In genomic region chr22:46813816-46814597, GRCh38 we compare ENCODE assay signal across 14 cellular contexts. TPM values are rescaled to one million over a fixed set of nuclear protein-coding genes. Genes with fewer than 3 reads are reported as not detected.
DNase-seq lines count a peak whose midpoint lies in the region; ATAC-seq, FAIRE-seq and TF ChIP-seq lines count a peak whose summit lies in the region.
"Had no signal": no experiment of that assay in that cellular context is flagged by ENCODE, and none has a peak within 500 bp of the region (broad histone marks: within the 10 kb centered on the region; RNA-seq: fewer than 3 reads in every experiment).

No MANE protein-coding gene starts in this region.

- no peak for TF ChIP-seq CTCF in endothelial cell of umbilical vein (IDR thresholded peaks at IDR 0.05; ENCODE audit: extremely low read depth in 1 of 2, insufficient read depth in 1 of 2, low read depth in 1 of 2, low read length in 2 of 2)
- TF ChIP-seq CTCF in mammary epithelial cell (conservative IDR thresholded peaks at IDR 0.05 in 1 of 2, IDR thresholded peaks at IDR 0.05 in 1 of 2; ENCODE audit: extremely low read depth in 1 of 2, insufficient read depth in 1 of 2, low read depth in 1 of 2, low read length in 2 of 2): no peak
- no peak for TF ChIP-seq CTCF in gastrocnemius medialis (IDR thresholded peaks at IDR 0.05 in 4 of 5, conservative IDR thresholded peaks at IDR 0.05 in 1 of 5)

- no peak for FAIRE-seq in endothelial cell of umbilical vein (lab: Jason Lieb, UNC)

- DNase-seq in ACHN: peak; percentile 71
- peak; percentile 54 for DNase-seq in MG63
- DNase-seq in endothelial cell of umbilical vein (ENCODE audit: low read depth, low spot score): peak; percentile 54
- DNase-seq in mesendoderm: peak; percentile 69
- DNase-seq in mammary epithelial cell: no peak
- DNase-seq in NCI-H2171 (lab: John Stamatoyannopoulos, UW): no peak
- no peak for DNase-seq in gastrocnemius medialis
- DNase-seq in SKM-1 treated with dmso at 0.1 percent for 144 hours (lab: John Stamatoyannopoulos, UW; ENCODE audit: unreplicated experiment): no peak
- DNase-seq: activated CD4-positive, alpha-beta T cell treated with anti-CD3 and anti-CD28 coated beads, Interleukin-2, amount 50 U/mL, for 4 hours; activated gamma-delta T cell; left ventricle myocardium superior; NCI-H1048; NCI-H446 had no signal

- H3K79me1 ChIP-seq in mesendoderm (ENCODE audit: low read length): peaks cover 5% of the 10 kb centered on the region

- H3K56ac ChIP-seq in mesendoderm (ENCODE audit: low read length): no peak overlapping the region

- H3K9me3 ChIP-seq in MG63: 0 out of 2 replicates have a peak, but pooled peaks cover 2% of the 10 kb centered on the region
- H3K9me3 ChIP-seq in endothelial cell of umbilical vein (replicated peaks; ENCODE audit: control insufficient read depth, insufficient read depth, low read length): no peaks in the 10 kb centered on the region
- no peaks in the 10 kb centered on the region for H3K9me3 ChIP-seq in mammary epithelial cell (replicated peaks; ENCODE audit: insufficient read depth, low read length)
- H3K9me3 ChIP-seq in gastrocnemius medialis: no peaks in the 10 kb centered on the region
- H3K9me3 ChIP-seq: vagina had no signal

- POLR2A ChIA-PET in endothelial cell of umbilical vein (lab: Charles Lee): no interaction called here

- TF ChIP-seq POLR2A in endothelial cell of umbilical vein (IDR thresholded peaks at IDR 0.05; ENCODE audit: low read depth, low read length) (no peak), gastrocnemius medialis (IDR thresholded peaks at IDR 0.05) (no peak)

- H2AK5ac ChIP-seq in mesendoderm (ENCODE audit: low read length): no peak overlapping the region

- BruUV-seq in endothelial cell of umbilical vein (replicated peaks; lab: Mats Ljungman, UMichigan) (no TSS peak), mammary epithelial cell (replicated peaks; lab: Mats Ljungman, UMichigan) (no TSS peak)

- H3K4me1 ChIP-seq in endothelial cell of umbilical vein (ENCODE audit: control insufficient read depth, extremely low read depth, insufficient read depth, low read length): peaks cover 24% of the 10 kb centered on the region
- H3K4me1 ChIP-seq in mesendoderm (ENCODE audit: control insufficient read depth, low read depth, low read length): peaks cover 4% of the 10 kb centered on the region
- H3K4me1 ChIP-seq in mammary epithelial cell (ENCODE audit: insufficient read depth, low read length): peaks cover 12% of the 10 kb centered on the region
- no peaks in the 10 kb centered on the region for H3K4me1 ChIP-seq in gastrocnemius medialis

- no peak overlapping the region for H2BK5ac ChIP-seq in mesendoderm (ENCODE audit: low read length)

- H3K27me3 ChIP-seq in MG63 (no peaks in the 10 kb centered on the region), endothelial cell of umbilical vein (ENCODE audit: control insufficient read depth in 2 of 2, insufficient read depth in 2 of 2, low read length in 2 of 2) (no peaks in the 10 kb centered on the region), mesendoderm (ENCODE audit: insufficient read depth, low read length, poor library complexity) (no peaks in the 10 kb centered on the region), mammary epithelial cell (ENCODE audit: insufficient read depth, low read length) (no peaks in the 10 kb centered on the region), gastrocnemius medialis (no peaks in the 10 kb centered on the region)
- H3K27me3 ChIP-seq: vagina had no signal

- H2AFZ ChIP-seq in endothelial cell of umbilical vein (ENCODE audit: low read depth, low read length) (no peak overlapping the region), mammary epithelial cell (ENCODE audit: low read depth, low read length) (no peak overlapping the region)

- H3K9ac ChIP-seq in endothelial cell of umbilical vein (replicated peaks; ENCODE audit: extremely low read depth, insufficient read depth, low read length) (no peak overlapping the region), mesendoderm (ENCODE audit: low read length) (no peak overlapping the region), mammary epithelial cell (ENCODE audit: insufficient read depth, low read length) (no peak overlapping the region)

- H4K8ac ChIP-seq in mesendoderm (ENCODE audit: low read depth, low read length): no peak overlapping the region

- H4K5ac ChIP-seq in mesendoderm (ENCODE audit: low read length): no peak overlapping the region

- dilution Hi-C loops in endothelial cell of umbilical vein (cut with MboI; ENCODE audit: extremely low pct_ligation_motif_present, low sequenced_read_pairs) (no loop called here), mammary epithelial cell (cut with HindIII; ENCODE audit: low sequenced_read_pairs) (no loop called here)

- intact Hi-C loops in endothelial cell of umbilical vein (cut with micrococcal nuclease): no loop called here
- intact Hi-C loops in mammary epithelial cell (cut with micrococcal nuclease): loop anchor here (5.0 kb wide), 1 partner anchor 1678 kb away; no protein-coding TSS in a partner anchor
- intact Hi-C loops in gastrocnemius medialis (cut with DNase I; ENCODE audit: low total_unique reads): no loop called here

- H3K4me3 ChIP-seq in MG63 (no peak overlapping the region), endothelial cell of umbilical vein (replicated peaks in 1 of 3; ENCODE audit: insufficient read depth in 1 of 3, low read depth in 1 of 3, low read length in 3 of 3) (no peak overlapping the region), mesendoderm (ENCODE audit: low read length) (no peak overlapping the region), mammary epithelial cell (replicated peaks in 1 of 3; ENCODE audit: insufficient read depth in 1 of 3, low read depth in 2 of 3, low read length in 3 of 3) (no peak overlapping the region), gastrocnemius medialis (no peak overlapping the region)
- H3K4me3 ChIP-seq: vagina had no signal

- no peak overlapping the region for H3K4ac ChIP-seq in mesendoderm (ENCODE audit: low read depth, low read length)

- H3K23ac ChIP-seq in mesendoderm (ENCODE audit: low read length): no peak overlapping the region

- WGBS in mesendoderm (ENCODE audit: extremely low coverage, insufficient coverage, low lambda C conversion rate): no CpG with 5 or more reads among the region's 9 CpGs
- WGBS in mammary epithelial cell (ENCODE audit: low coverage, missing lambda C conversion rate): 74% methylated on average over 9 of the region's 9 CpGs

- no peak overlapping the region for H2BK15ac ChIP-seq in mesendoderm (replicated peaks; ENCODE audit: low read depth)

- H2BK120ac ChIP-seq in mesendoderm (ENCODE audit: low read depth, low read length): no peak overlapping the region

- H3K36me3 ChIP-seq in MG63: peaks cover 7% of the 10 kb centered on the region; the same call in 1 of the 2 replicates
- no peaks in the 10 kb centered on the region for H3K36me3 ChIP-seq in endothelial cell of umbilical vein (ENCODE audit: control insufficient read depth in 2 of 2, extremely low read depth in 1 of 2, insufficient read depth in 2 of 2, low read length in 2 of 2)
- no peaks in the 10 kb centered on the region for H3K36me3 ChIP-seq in mesendoderm (ENCODE audit: control insufficient read depth, insufficient read depth, low read length)
- no peaks in the 10 kb centered on the region for H3K36me3 ChIP-seq in mammary epithelial cell (ENCODE audit: insufficient read depth, low read length)
- H3K36me3 ChIP-seq in gastrocnemius medialis: no peaks in the 10 kb centered on the region
- H3K36me3 ChIP-seq: vagina had no signal

- in situ Hi-C loops in ACHN (cut with HindIII; ENCODE audit: low pct_ligation_motif_present, low pct_unique_long_range_greater_than_20kb, low sequenced_read_pairs) (no loop called here), mammary epithelial cell (cut with MboI; ENCODE audit: low sequenced_read_pairs in 2 of 2) (no loop called here), gastrocnemius medialis (cut with MboI; ENCODE audit: low sequenced_read_pairs in 4 of 4) (no loop called here)

- H3K27ac ChIP-seq in endothelial cell of umbilical vein (ENCODE audit: insufficient read depth, low read depth, low read length) (no peak overlapping the region), mesendoderm (ENCODE audit: low read depth, low read length) (no peak overlapping the region), mammary epithelial cell (ENCODE audit: insufficient read depth, low read depth, low read length) (no peak overlapping the region), gastrocnemius medialis (no peak overlapping the region)
- H3K27ac ChIP-seq: vagina had no signal

- H3K18ac ChIP-seq in mesendoderm (ENCODE audit: low read length): no peak overlapping the region

- no peaks in the 10 kb centered on the region for H3K9me1 ChIP-seq in endothelial cell of umbilical vein (replicated peaks; ENCODE audit: control insufficient read depth, extremely low read depth, insufficient read depth, low read length)

- ATAC-seq in gastrocnemius medialis: no peak
- ATAC-seq: left ventricle myocardium superior had no signal

- CTCF ChIA-PET in endothelial cell of umbilical vein (lab: Charles Lee) (interaction anchor here (0.6 kb wide), 1 partner anchor 12 kb away, joined by 3 read pairs; no protein-coding TSS in a partner anchor), mammary epithelial cell (lab: Charles Lee; ENCODE audit: low non-redundant PET) (no interaction called here)

- H3K79me2 ChIP-seq in endothelial cell of umbilical vein (ENCODE audit: control insufficient read depth, insufficient read depth, low read length) (peaks cover 17% of the 10 kb centered on the region), mesendoderm (ENCODE audit: control insufficient read depth, insufficient read depth, low read length) (no peaks in the 10 kb centered on the region), mammary epithelial cell (ENCODE audit: insufficient read depth, low read length) (peaks cover 67% of the 10 kb centered on the region)

- H3K4me2 ChIP-seq in endothelial cell of umbilical vein (ENCODE audit: insufficient read depth, low read length) (no peak overlapping the region), mesendoderm (ENCODE audit: low read length) (no peak overlapping the region), mammary epithelial cell (ENCODE audit: insufficient read depth, low read depth, low read length) (no peak overlapping the region)

- H4K20me1 ChIP-seq in endothelial cell of umbilical vein (replicated peaks; ENCODE audit: control insufficient read depth, extremely low read depth, insufficient read depth, low read length) (no peaks in the 10 kb centered on the region), mammary epithelial cell (ENCODE audit: insufficient read depth, low read length) (no peaks in the 10 kb centered on the region)

RNA-seq across cellular contexts. Expression of gene TBC1D22A, which starts 51.6 kb away (rescaled TPM):
- total RNA-seq in MG63 (2014; rRNA removed; shearing (Covaris generic); ENCODE audit: low replicate concordance): 14.5 and 18.2 TPM in 2 replicates
- total RNA-seq in endothelial cell of umbilical vein (32.4 and 32.9 TPM in 2 replicates), mammary epithelial cell (10 to 100 TPM; 19.3 to 27.0 TPM), gastrocnemius medialis (10 to 100 TPM; 18.8 to 25.2 (median 23.1) TPM)
- polyA plus RNA-seq in endothelial cell of umbilical vein (23.2 and 26.1 TPM in 2 replicates), mammary epithelial cell (17.0 TPM)
- polyA plus RNA-seq in endothelial cell of umbilical vein (2011; cell fraction: cytosol; rRNA removed): 21.4 and 21.7 TPM in 2 replicates
- polyA plus RNA-seq in endothelial cell of umbilical vein (2011; cell fraction: nucleus; rRNA removed): 18.9 and 19.7 TPM in 2 replicates
- polyA plus RNA-seq in endothelial cell of umbilical vein (2012): 19.8 and 23.4 TPM in 2 replicates
- polyA minus RNA-seq in endothelial cell of umbilical vein (25.6 and 29.5 TPM in 2 replicates), mammary epithelial cell (6.4 TPM)
- polyA minus RNA-seq in endothelial cell of umbilical vein (2011; cell fraction: cytosol; rRNA and poly(A)+ RNA removed): 7.7 TPM
- 24.2 and 29.1 TPM in 2 replicates for polyA minus RNA-seq in endothelial cell of umbilical vein (2011; cell fraction: nucleus; rRNA and poly(A)+ RNA removed)
- polyA plus RNA-seq in mesendoderm (2013, experiment 1 of 2): 11.9 TPM
- polyA plus RNA-seq in mesendoderm (2013, experiment 2 of 2): 11.3 TPM

Comparison
In these comparisons a context has a peak if more than half of its experiments do, and no peak if none do; other contexts are left out.
1. DNase-seq: peak in ACHN (single experiment), MG63 (single experiment), endothelial cell of umbilical vein (single experiment) and mesendoderm (single experiment); none in mammary epithelial cell (single experiment), NCI-H2171 (single experiment), gastrocnemius medialis (0 of 2) and SKM-1 treated with dmso at 0.1 percent for 144 hours (single experiment).